Comparison of ENCODE assay signal across 8 cellular contexts in the genomic region with DNA sequence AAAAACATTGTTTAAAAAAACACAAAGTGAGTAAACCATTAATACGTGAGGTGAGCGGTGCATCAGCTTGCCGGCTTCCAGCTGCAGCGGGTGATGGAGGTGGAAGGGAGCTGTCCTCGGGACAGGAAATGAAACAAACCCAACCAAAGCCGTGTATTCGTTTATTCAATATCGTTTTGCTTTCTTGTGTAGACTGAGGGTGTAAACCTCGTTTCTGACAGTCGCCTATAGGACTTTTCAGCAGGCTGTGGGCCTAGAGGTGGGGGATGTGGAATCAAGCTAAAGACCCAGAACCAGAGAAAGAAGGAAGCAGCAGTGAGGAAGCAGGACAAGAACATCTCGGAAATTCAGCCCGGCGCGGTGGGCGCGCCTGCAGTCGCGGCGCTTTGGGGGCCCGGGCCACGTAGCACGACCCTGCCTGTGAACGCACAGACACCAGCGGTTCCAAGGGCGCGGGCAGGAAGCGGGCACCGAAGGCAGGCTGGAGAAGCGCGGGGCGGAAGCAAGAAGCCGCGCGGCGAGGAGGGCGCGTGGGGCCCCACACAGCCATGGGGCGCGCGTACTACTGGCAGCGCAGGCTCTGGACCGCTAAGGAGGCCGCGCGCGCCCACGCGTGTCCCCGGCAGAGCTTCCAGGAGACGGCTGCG. TPM values are rescaled to one million over a fixed set of nuclear protein-coding genes. Genes with fewer than 3 reads are reported as not detected.
DNase-seq lines count a peak whose midpoint lies in the region; ATAC-seq and TF ChIP-seq lines count a peak whose summit lies in the region.

No MANE protein-coding gene starts in this region.

- H3K27ac ChIP-seq in gastroesophageal sphincter (peak overlapping the region; percentile 95 to 97 (median 96)), sigmoid colon (peak overlapping the region; percentile 95 to 97 (median 96))

- TF ChIP-seq POLR2A in gastroesophageal sphincter (IDR thresholded peaks at IDR 0.05), result no peak
- no peak for TF ChIP-seq POLR2A in sigmoid colon (IDR thresholded peaks at IDR 0.05)

- H3K27me3 ChIP-seq in gastroesophageal sphincter (no peaks in the 10 kb centered on the region), sigmoid colon (no peaks in the 10 kb centered on the region)

- H3K36me3 ChIP-seq in gastroesophageal sphincter (no peaks in the 10 kb centered on the region), sigmoid colon (no peaks in the 10 kb centered on the region)

- H3K4me3 Mint-ChIP-seq in activated CD4-positive, alpha-beta T cell treated with anti-CD3 and anti-CD28 coated beads for 36 hours, result peak overlapping the region; percentile 87
- H3K4me3 Mint-ChIP-seq in activated CD8-positive, alpha-beta T cell treated with anti-CD3 and anti-CD28 coated beads for 36 hours, result peak overlapping the region; percentile 82

- no peak for TF ChIP-seq EP300 in gastroesophageal sphincter (IDR thresholded peaks at IDR 0.05)
- no peak for TF ChIP-seq EP300 in sigmoid colon (IDR thresholded peaks at IDR 0.05)

- peaks cover 0 to 27% (median 7%) of the 10 kb centered on the region in 3 donors for H3K4me1 ChIP-seq in gastroesophageal sphincter
- peaks cover 0 to 20% (median 12%) of the 10 kb centered on the region in 4 donors for H3K4me1 ChIP-seq in sigmoid colon

- intact Hi-C loops in activated CD4-positive, alpha-beta T cell treated with anti-CD3 and anti-CD28 coated beads for 36 hours (cut with DNase I, micrococcal nuclease), result loop anchor here (2.0 to 5.0 kb wide), 5 partner anchors 89 to 1040 kb away; a partner anchor contains a TSS
- intact Hi-C loops in activated CD8-positive, alpha-beta T cell treated with anti-CD3 and anti-CD28 coated beads for 36 hours (cut with micrococcal nuclease), result loop anchor here (10.0 kb wide), 1 partner anchor 176 kb away; no protein-coding TSS in a partner anchor
- intact Hi-C loops in sigmoid colon (cut with DNase I), result loop anchor here (2.0 to 10.0 kb wide), 2 partner anchors 436 to 610 kb away; a partner anchor contains a TSS

- peak; percentile 61 for DNase-seq in activated CD4-positive, alpha-beta T cell treated with anti-CD3 and anti-CD28 coated beads for 36 hours
- no peak for DNase-seq in activated CD4-positive, alpha-beta T cell treated with anti-CD3 and anti-CD28 coated beads for 1 hour
- DNase-seq in activated CD8-positive, alpha-beta T cell treated with anti-CD3 and anti-CD28 coated beads for 36 hours, result peak; percentile 61
- DNase-seq in sigmoid colon (no peak), GM20000 (ENCODE audit: low spot score) (no peak), epidermal melanocyte (ENCODE audit: insufficient read length, low spot score) (no peak)

- POLR2A ChIA-PET in activated CD4-positive, alpha-beta T cell treated with anti-CD3 and anti-CD28 coated beads for 36 hours (lab: Charles Lee), result interaction anchor here (0.6 to 1.1 kb wide), 3 partner anchors 106 to 612 kb away, joined by 3 to 5 read pairs (median 3); no protein-coding TSS in a partner anchor
- POLR2A ChIA-PET in activated CD8-positive, alpha-beta T cell treated with anti-CD3 and anti-CD28 coated beads for 36 hours (lab: Charles Lee), result interaction anchor here (0.6 to 1.4 kb wide), 4 partner anchors 11 to 325 kb away, joined by 3 to 4 read pairs (median 4); no protein-coding TSS in a partner anchor

- no peak for TF ChIP-seq CTCF in activated CD8-positive, alpha-beta T cell treated with anti-CD3 and anti-CD28 coated beads for 36 hours (IDR thresholded peaks at IDR 0.05)
- no peak for TF ChIP-seq CTCF in gastroesophageal sphincter (IDR thresholded peaks at IDR 0.05)
- TF ChIP-seq CTCF in sigmoid colon (IDR thresholded peaks at IDR 0.05), result no peak
- no peak for TF ChIP-seq CTCF in GM20000 (IDR thresholded peaks at IDR 0.05; ENCODE audit: extremely low read depth, missing control alignments)

- H3K4me3 ChIP-seq in gastroesophageal sphincter (peak overlapping the region; percentile 94 to 99), sigmoid colon (peak overlapping the region; percentile 44 to 100 (median 98))

- peaks cover 23% of the 10 kb centered on the region for H3K9me3 Mint-ChIP-seq in activated CD4-positive, alpha-beta T cell treated with anti-CD3 and anti-CD28 coated beads for 36 hours (ENCODE audit: low read depth)
- peaks cover 26% of the 10 kb centered on the region for H3K9me3 Mint-ChIP-seq in activated CD8-positive, alpha-beta T cell treated with anti-CD3 and anti-CD28 coated beads for 36 hours

- CTCF ChIA-PET in activated CD4-positive, alpha-beta T cell treated with anti-CD3 and anti-CD28 coated beads for 36 hours (lab: Charles Lee), result interaction anchor here (0.6 to 1.2 kb wide), 3 partner anchors 59 to 1091 kb away, joined by 3 to 4 read pairs (median 3); no protein-coding TSS in a partner anchor
- CTCF ChIA-PET in activated CD8-positive, alpha-beta T cell treated with anti-CD3 and anti-CD28 coated beads for 36 hours (lab: Charles Lee), result interaction anchor here (1.1 kb wide), 1 partner anchor 12 kb away, joined by 3 read pairs; no protein-coding TSS in a partner anchor

- 24% methylated on average over 21 to 23 of the region's 51 CpGs for WGBS in gastroesophageal sphincter (ENCODE audit: low coverage in 1 of 2), 2 donors
- 12 to 30% methylated on average over 51 of the region's 51 CpGs for WGBS in sigmoid colon, 2 donors

- peak overlapping the region; percentile 99 for H3K27ac Mint-ChIP-seq in activated CD4-positive, alpha-beta T cell treated with anti-CD3 and anti-CD28 coated beads for 36 hours
- peak overlapping the region; percentile 98 for H3K27ac Mint-ChIP-seq in activated CD8-positive, alpha-beta T cell treated with anti-CD3 and anti-CD28 coated beads for 36 hours

- peaks cover 43% of the 10 kb centered on the region for H3K36me3 Mint-ChIP-seq in activated CD4-positive, alpha-beta T cell treated with anti-CD3 and anti-CD28 coated beads for 36 hours (ENCODE audit: low read depth)
- peaks cover 41% of the 10 kb centered on the region for H3K36me3 Mint-ChIP-seq in activated CD8-positive, alpha-beta T cell treated with anti-CD3 and anti-CD28 coated beads for 36 hours (ENCODE audit: low read depth)

- peaks cover 33% of the 10 kb centered on the region for H3K4me1 Mint-ChIP-seq in activated CD4-positive, alpha-beta T cell treated with anti-CD3 and anti-CD28 coated beads for 36 hours
- peaks cover 22% of the 10 kb centered on the region for H3K4me1 Mint-ChIP-seq in activated CD8-positive, alpha-beta T cell treated with anti-CD3 and anti-CD28 coated beads for 36 hours (ENCODE audit: low read depth)

- H3K27me3 Mint-ChIP-seq in activated CD4-positive, alpha-beta T cell treated with anti-CD3 and anti-CD28 coated beads for 36 hours, result peaks cover 11% of the 10 kb centered on the region
- H3K27me3 Mint-ChIP-seq in activated CD8-positive, alpha-beta T cell treated with anti-CD3 and anti-CD28 coated beads for 36 hours, result no peaks in the 10 kb centered on the region

- H3K9me3 ChIP-seq in gastroesophageal sphincter, result no peaks in the 10 kb centered on the region
- H3K9me3 ChIP-seq in sigmoid colon, result no peaks in the 10 kb centered on the region

- peak; percentile 41 for ATAC-seq in activated CD4-positive, alpha-beta T cell treated with anti-CD3 and anti-CD28 coated beads for 36 hours
- ATAC-seq in HG03439 (IDR thresholded peaks at IDR 0.05; ENCODE audit: unreplicated experiment) (peak; percentile 27), gastroesophageal sphincter (no peak)
- ATAC-seq in activated CD8-positive, alpha-beta T cell treated with anti-CD3 and anti-CD28 coated beads for 36 hours, result peak; percentile 38

RNA-seq across cellular contexts. Expression of a gene that starts 0.8 kb away (rescaled TPM):
- 10 to 100 TPM; 19.4 to 20.8 TPM for total RNA-seq in activated CD4-positive, alpha-beta T cell treated with anti-CD3 and anti-CD28 coated beads for 36 hours
- 10 to 100 TPM; 18.9 to 21.1 TPM for total RNA-seq in activated CD8-positive, alpha-beta T cell treated with anti-CD3 and anti-CD28 coated beads for 36 hours
- total RNA-seq in gastroesophageal sphincter (10 to 100 TPM; 16.6 to 48.7 (median 33.7) TPM), sigmoid colon (10 to 100 TPM; 28.1 to 66.5 (median 36.0) TPM)
- 10 to 100 TPM in 1 of 3 donors, 1 to 10 TPM in 2; 6.5 to 19.1 (median 8.4) TPM for polyA plus RNA-seq in sigmoid colon

Comparison
In these comparisons a context has a peak if more than half of its experiments do, and no peak if none do; other contexts are left out.
1. DNase-seq: peak in activated CD4-positive, alpha-beta T cell treated with anti-CD3 and anti-CD28 coated beads for 36 hours (single experiment) and activated CD8-positive, alpha-beta T cell treated with anti-CD3 and anti-CD28 coated beads for 36 hours (single experiment); none in activated CD4-positive, alpha-beta T cell treated with anti-CD3 and anti-CD28 coated beads for 1 hour (single experiment), sigmoid colon (single experiment), GM20000 (single experiment) and epidermal melanocyte (single experiment).